In genomic region chr5:94856257-94856656, GRCh38 we compare ENCODE assay signal across 20 cellular contexts.
DNase-seq lines count a peak whose midpoint lies in the region; ATAC-seq lines count a peak whose summit lies in the region.
"Had no signal": no experiment of that assay in that cellular context is flagged by ENCODE, and none has a peak within 500 bp of the region (broad histone marks: within the 10 kb centered on the region; RNA-seq: fewer than 3 reads in every experiment).

No MANE protein-coding gene starts in this region.

- DNase-seq in NCI-H1417 (lab: John Stamatoyannopoulos, UW): peak in 2 of 3 experiments; percentile 2 to 65
- DNase-seq in NCI-H1417 treated with DMSO at 0.1 percent for 48 hours (lab: John Stamatoyannopoulos, UW): no peak
- DNase-seq in COR-L47 (lab: John Stamatoyannopoulos, UW): peak; percentile 33
- peak; percentile 62 for DNase-seq in NCI-H1105 (lab: John Stamatoyannopoulos, UW)
- peak; percentile 40 for DNase-seq in NCI-H748 treated with DMSO at 0.1 percent for 48 hours (lab: John Stamatoyannopoulos, UW)
- no peak for DNase-seq in activated T-cell treated with anti-CD3 and anti-CD28 coated beads, Interleukin-2, amount 50 U/mL, for 1 hour
- no peak for DNase-seq in activated effector memory CD4-positive, alpha-beta T cell treated with anti-CD3 and anti-CD28 coated beads, Interleukin-2, amount 50 U/mL, for 16 hours
- DNase-seq: 8988T; CD4-positive, CD25-positive, alpha-beta regulatory T cell; Karpas-422; NCI-H1092 treated with DMSO at 0.1 percent for 48 hours; NCI-H187; NCI-H2081 treated with DMSO at 0.1 percent for 48 hours; NCI-H510A; NCI-H82; Right ventricle myocardium superior; RPMI8226; T-helper 1 cell had no signal

- no peak for ATAC-seq in HG02571 (IDR thresholded peaks at IDR 0.05; ENCODE audit: unreplicated experiment)
- ATAC-seq: HepG2 had no signal

Comparison
In these comparisons a context has a peak if more than half of its experiments do, and no peak if none do; other contexts are left out.
1. DNase-seq: peak in NCI-H1417 (2 of 3), COR-L47 (single experiment), NCI-H1105 (single experiment) and NCI-H748 treated with DMSO at 0.1 percent for 48 hours (single experiment); none in NCI-H1417 treated with DMSO at 0.1 percent for 48 hours (single experiment), activated T-cell treated with anti-CD3 and anti-CD28 coated beads, Interleukin-2, amount 50 U/mL, for 1 hour (single experiment) and activated effector memory CD4-positive, alpha-beta T cell treated with anti-CD3 and anti-CD28 coated beads, Interleukin-2, amount 50 U/mL, for 16 hours (single experiment).